13 cellular contexts compared by ENCODE assay signal in genomic region chr11:120945042-120945441, GRCh38.
DNase-seq lines count a peak whose midpoint lies in the region; ATAC-seq, FAIRE-seq and TF ChIP-seq lines count a peak whose summit lies in the region.
"Had no signal": no experiment of that assay in that cellular context is flagged by ENCODE, and none has a peak within 500 bp of the region (broad histone marks: within the 10 kb centered on the region; RNA-seq: fewer than 3 reads in every experiment).

No MANE protein-coding gene starts in this region.

- TF ChIP-seq RAD21 in H1 (IDR thresholded peaks at IDR 0.05 in 1 of 2, conservative IDR thresholded peaks at IDR 0.05 in 1 of 2; ENCODE audit: low read depth in 2 of 2, low read length in 2 of 2): peak; percentile 59 to 63; a peak in 3 of 4 replicates

- no peak overlapping the region for H2BK5ac ChIP-seq in H1 (ENCODE audit: low read depth, low read length)

- no peak for TF ChIP-seq POLR2A in H1 (IDR thresholded peaks at IDR 0.05; ENCODE audit: control extremely low read depth in 1 of 2, low read depth in 2 of 2, low read length in 2 of 2)

- H2AFZ ChIP-seq in MM.1S (ENCODE audit: low read length): no peak overlapping the region
- H2AFZ ChIP-seq in H1 (ENCODE audit: low read length): no peak overlapping the region

- H3K4me3 ChIP-seq in MM.1S (ENCODE audit: low read length) (no peak overlapping the region), H1 (ENCODE audit: extremely low read depth in 1 of 4, insufficient read depth in 2 of 4, low read depth in 3 of 4, low read length in 4 of 4) (no peak overlapping the region), upper lobe of right lung (no peak overlapping the region)

- H3K4ac ChIP-seq in H1 (replicated peaks; ENCODE audit: insufficient read length, low read depth, low read length): no peak overlapping the region

- no peak overlapping the region for H3K18ac ChIP-seq in H1 (ENCODE audit: extremely low read depth, low read length)

- FAIRE-seq in H1 (lab: Jason Lieb, UNC): peak; percentile 66
- FAIRE-seq: GM18507 had no signal

- H4K20me1 ChIP-seq in MM.1S (ENCODE audit: insufficient read depth, low read length): no peaks in the 10 kb centered on the region
- no peaks in the 10 kb centered on the region for H4K20me1 ChIP-seq in H1 (replicated peaks in 1 of 2; ENCODE audit: control insufficient read depth in 1 of 2, insufficient read depth in 2 of 2, low read length in 2 of 2)

- H3K56ac ChIP-seq in H1 (replicated peaks; ENCODE audit: insufficient read length, low read depth, low read length): no peak overlapping the region

- DNase-seq in activated CD8-positive, alpha-beta T cell treated with anti-CD3 and anti-CD28 coated beads for 36 hours: no peak
- DNase-seq in activated CD8-positive, alpha-beta T cell treated with anti-CD3 and anti-CD28 coated beads, Interleukin-2, amount 10 ng/mL, durations not matched to agents 7 days and 5 days: no peak
- DNase-seq in MM.1S: no peak
- DNase-seq in H1 (ENCODE audit: low read depth in 1 of 2, low spot score in 2 of 2): no peak
- DNase-seq in upper lobe of right lung: peak; percentile 3
- no peak for DNase-seq in NCI-H2029 treated with DMSO at 0.1 percent for 48 hours (lab: John Stamatoyannopoulos, UW)
- DNase-seq: activated naive CD4-positive, alpha-beta T cell treated with anti-CD3 and anti-CD28 coated beads for 36 hours had no signal

- H4K91ac ChIP-seq in H1 (replicated peaks; ENCODE audit: insufficient read length, low read length): no peak overlapping the region

- no peak overlapping the region for H2BK15ac ChIP-seq in H1 (ENCODE audit: low read length)

- WGBS in H1 (ENCODE audit: extremely low coverage in 1 of 2, insufficient coverage in 1 of 2, insufficient read length in 1 of 2, insufficient replicate concordance in 2 of 2, low coverage in 1 of 2, low lambda C conversion rate in 2 of 2, missing lambda C conversion rate in 1 of 2), 2 experiments: 89% methylated on average over 5 of the region's 5 CpGs; no CpG with 5 or more reads in 1 of the 2 experiments

- no peaks in the 10 kb centered on the region for H3K4me1 Mint-ChIP-seq in activated CD8-positive, alpha-beta T cell treated with anti-CD3 and anti-CD28 coated beads for 36 hours (ENCODE audit: low read depth)
- H3K4me1 Mint-ChIP-seq in activated CD8-positive, alpha-beta T cell treated with anti-CD3 and anti-CD28 coated beads, Interleukin-2, amount 10 ng/mL, durations not matched to agents 7 days and 5 days (ENCODE audit: low read depth): no peaks in the 10 kb centered on the region
- H3K4me1 Mint-ChIP-seq: central memory CD8-positive, alpha-beta T cell had no signal

- H2BK12ac ChIP-seq in H1 (ENCODE audit: low read depth, low read length): no peak overlapping the region

- no peak overlapping the region for H2BK20ac ChIP-seq in H1 (ENCODE audit: low read length)

- no peak overlapping the region for H3K23ac ChIP-seq in H1 (ENCODE audit: insufficient read length)

- no peaks in the 10 kb centered on the region for H3K79me1 ChIP-seq in H1 (ENCODE audit: low read depth, low read length)

- no peak overlapping the region for H3K27ac Mint-ChIP-seq in activated CD8-positive, alpha-beta T cell treated with anti-CD3 and anti-CD28 coated beads for 36 hours
- H3K27ac Mint-ChIP-seq in activated CD8-positive, alpha-beta T cell treated with anti-CD3 and anti-CD28 coated beads, Interleukin-2, amount 10 ng/mL, durations not matched to agents 7 days and 5 days: no peak overlapping the region
- H3K27ac Mint-ChIP-seq: activated naive CD4-positive, alpha-beta T cell treated with anti-CD3 and anti-CD28 coated beads for 36 hours had no signal

- H4K8ac ChIP-seq in H1 (ENCODE audit: extremely low read depth, insufficient read depth, low read length): no peak overlapping the region

- POLR2A ChIA-PET in activated CD8-positive, alpha-beta T cell treated with anti-CD3 and anti-CD28 coated beads for 36 hours (lab: Charles Lee): no interaction called here
- POLR2A ChIA-PET in activated CD8-positive, alpha-beta T cell treated with anti-CD3 and anti-CD28 coated beads, Interleukin-2, amount 10 ng/mL, durations not matched to agents 7 days and 5 days (lab: Charles Lee): interaction anchor here (0.6 kb wide), 1 partner anchor 997 kb away, joined by 3 read pairs; no protein-coding TSS in a partner anchor
- POLR2A ChIA-PET in H1 (lab: Charles Lee; ENCODE audit: partially characterized antibody): no interaction called here

- H3K4me2 ChIP-seq in MM.1S (ENCODE audit: low read depth, low read length): no peak overlapping the region
- no peak overlapping the region for H3K4me2 ChIP-seq in H1 (ENCODE audit: insufficient read depth in 1 of 2, low read depth in 2 of 2, low read length in 2 of 2)

- H3K4me1 ChIP-seq in MM.1S (ENCODE audit: low read length) (no peaks in the 10 kb centered on the region), H1 (replicated peaks in 1 of 4; ENCODE audit: control insufficient read depth in 3 of 4, insufficient read depth in 4 of 4, low read length in 3 of 4) (no peaks in the 10 kb centered on the region), upper lobe of right lung (no peaks in the 10 kb centered on the region)

- H3K27me3 Mint-ChIP-seq in activated CD8-positive, alpha-beta T cell treated with anti-CD3 and anti-CD28 coated beads for 36 hours: peaks cover 8% of the 10 kb centered on the region
- peaks cover 3% of the 10 kb centered on the region for H3K27me3 Mint-ChIP-seq in activated CD8-positive, alpha-beta T cell treated with anti-CD3 and anti-CD28 coated beads, Interleukin-2, amount 10 ng/mL, durations not matched to agents 7 days and 5 days (ENCODE audit: low read depth)

- no peak overlapping the region for H4K5ac ChIP-seq in H1 (ENCODE audit: insufficient read length, low read depth, low read length)

- H3K36me3 Mint-ChIP-seq in activated CD8-positive, alpha-beta T cell treated with anti-CD3 and anti-CD28 coated beads for 36 hours (ENCODE audit: low read depth): no peaks in the 10 kb centered on the region
- H3K36me3 Mint-ChIP-seq in activated CD8-positive, alpha-beta T cell treated with anti-CD3 and anti-CD28 coated beads, Interleukin-2, amount 10 ng/mL, durations not matched to agents 7 days and 5 days (ENCODE audit: low read depth): no peaks in the 10 kb centered on the region

- CTCF ChIA-PET in activated CD8-positive, alpha-beta T cell treated with anti-CD3 and anti-CD28 coated beads for 36 hours (lab: Charles Lee): interaction anchor here (0.9 to 1.3 kb wide), 3 partner anchors 15 to 250 kb away, joined by 4 to 7 read pairs (median 6); no protein-coding TSS in a partner anchor
- CTCF ChIA-PET in activated CD8-positive, alpha-beta T cell treated with anti-CD3 and anti-CD28 coated beads, Interleukin-2, amount 10 ng/mL, durations not matched to agents 7 days and 5 days (lab: Charles Lee): interaction anchor here (0.9 to 3.1 kb wide), 2 partner anchors 41 to 250 kb away, joined by 4 to 19 read pairs; no protein-coding TSS in a partner anchor
- CTCF ChIA-PET in H1 (lab: Charles Lee; ENCODE audit: partially characterized antibody): interaction anchor here (0.6 to 12.1 kb wide), 30 partner anchors 8 to 647 kb away, joined by 3 to 218 read pairs (median 3); no protein-coding TSS in a partner anchor

- H3K27ac ChIP-seq in MM.1S (ENCODE audit: low read length) (no peak overlapping the region), H1 (ENCODE audit: low read depth, low read length) (no peak overlapping the region), upper lobe of right lung (no peak overlapping the region)
- H3K27ac ChIP-seq: RWPE1 had no signal

- no peak overlapping the region for H3K14ac ChIP-seq in H1 (ENCODE audit: insufficient read length)

- H3K23me2 ChIP-seq in H1 (ENCODE audit: low read depth, low read length): no peaks in the 10 kb centered on the region

- peak; percentile 44 for TF ChIP-seq CTCF in activated CD8-positive, alpha-beta T cell treated with anti-CD3 and anti-CD28 coated beads for 36 hours (IDR thresholded peaks at IDR 0.05)
- TF ChIP-seq CTCF in MM.1S (IDR thresholded peaks at IDR 0.05; ENCODE audit: low read length) (peak; percentile 47), H1 (IDR thresholded peaks at IDR 0.05; ENCODE audit: control extremely low read depth in 1 of 3, insufficient read depth in 1 of 3, low read depth in 1 of 3, low read length in 3 of 3) (peak; percentile 49 to 71 (median 50)), upper lobe of right lung (IDR thresholded peaks at IDR 0.05) (no peak)

- H3K36me3 ChIP-seq in MM.1S (replicated peaks; ENCODE audit: insufficient read depth, low read length): no peaks in the 10 kb centered on the region
- H3K36me3 ChIP-seq in H1 (ENCODE audit: control insufficient read depth in 2 of 4, insufficient read depth in 4 of 4, low read length in 3 of 4): no peaks in the 10 kb centered on the region
- H3K36me3 ChIP-seq in upper lobe of right lung: no peaks in the 10 kb centered on the region

- no peak for TF ChIP-seq EP300 in H1 (IDR thresholded peaks at IDR 0.05; ENCODE audit: borderline replicate concordance in 1 of 2, low read depth in 2 of 2, low read length in 2 of 2)

- no peaks in the 10 kb centered on the region for H3K9me2 ChIP-seq in MM.1S (replicated peaks; ENCODE audit: insufficient read depth, low read length)

- H3K9ac ChIP-seq in MM.1S (ENCODE audit: low read length): no peak overlapping the region
- no peak overlapping the region for H3K9ac ChIP-seq in H1 (replicated peaks in 1 of 4; ENCODE audit: extremely low read depth in 1 of 4, low read depth in 3 of 4, low read length in 3 of 4)

- H3K79me2 ChIP-seq in MM.1S (ENCODE audit: low read length) (no peaks in the 10 kb centered on the region), H1 (ENCODE audit: control insufficient read depth in 1 of 2, insufficient read depth in 2 of 2, low read length in 2 of 2) (no peaks in the 10 kb centered on the region)

- H3K4me3 Mint-ChIP-seq in activated CD8-positive, alpha-beta T cell treated with anti-CD3 and anti-CD28 coated beads for 36 hours: no peak overlapping the region
- no peak overlapping the region for H3K4me3 Mint-ChIP-seq in activated CD8-positive, alpha-beta T cell treated with anti-CD3 and anti-CD28 coated beads, Interleukin-2, amount 10 ng/mL, durations not matched to agents 7 days and 5 days
- H3K4me3 Mint-ChIP-seq: activated naive CD4-positive, alpha-beta T cell treated with anti-CD3 and anti-CD28 coated beads for 36 hours; central memory CD8-positive, alpha-beta T cell had no signal

- intact Hi-C loops in activated CD8-positive, alpha-beta T cell treated with anti-CD3 and anti-CD28 coated beads for 36 hours (cut with micrococcal nuclease): no loop called here
- intact Hi-C loops in upper lobe of right lung (cut with DNase I): no loop called here

- no peak overlapping the region for H2AK5ac ChIP-seq in H1 (ENCODE audit: low read depth, low read length)

- H3F3A ChIP-seq in MM.1S (ENCODE audit: insufficient read depth, low read length): no peaks in the 10 kb centered on the region

- H3K9me3 ChIP-seq in MM.1S (replicated peaks; ENCODE audit: insufficient read depth, low read length): no peaks in the 10 kb centered on the region
- H3K9me3 ChIP-seq in H1 (ENCODE audit: insufficient read depth in 2 of 2, low read depth in 1 of 2, low read length in 1 of 2): peaks cover 7 to 10% of the 10 kb centered on the region in 2 experiments
- H3K9me3 ChIP-seq in upper lobe of right lung: peaks cover 4% of the 10 kb centered on the region

- no peaks in the 10 kb centered on the region for H3K27me3 ChIP-seq in MM.1S (replicated peaks; ENCODE audit: insufficient read depth, low read length)
- H3K27me3 ChIP-seq in H1 (replicated peaks in 1 of 4; ENCODE audit: control insufficient read depth in 3 of 4, extremely low read depth in 1 of 4, insufficient read depth in 3 of 4, low read length in 3 of 4): no peaks in the 10 kb centered on the region
- peaks cover 6% of the 10 kb centered on the region for H3K27me3 ChIP-seq in upper lobe of right lung

- ATAC-seq in activated CD8-positive, alpha-beta T cell treated with anti-CD3 and anti-CD28 coated beads for 36 hours: no peak
- no peak for ATAC-seq in activated CD8-positive, alpha-beta T cell treated with anti-CD3 and anti-CD28 coated beads, Interleukin-2, amount 10 ng/mL, durations not matched to agents 7 days and 5 days
- ATAC-seq in upper lobe of right lung (no peak), GM19467 (IDR thresholded peaks at IDR 0.05; ENCODE audit: unreplicated experiment) (no peak), HG03139 (IDR thresholded peaks at IDR 0.05; ENCODE audit: unreplicated experiment) (no peak)
- ATAC-seq: esophagus mucosa had no signal

- H2BK120ac ChIP-seq in H1 (replicated peaks; ENCODE audit: low read depth, low read length): no peak overlapping the region

- H3K9me3 Mint-ChIP-seq in activated CD8-positive, alpha-beta T cell treated with anti-CD3 and anti-CD28 coated beads for 36 hours: peaks cover 8% of the 10 kb centered on the region
- H3K9me3 Mint-ChIP-seq in activated CD8-positive, alpha-beta T cell treated with anti-CD3 and anti-CD28 coated beads, Interleukin-2, amount 10 ng/mL, durations not matched to agents 7 days and 5 days (ENCODE audit: insufficient read depth): peaks cover 7% of the 10 kb centered on the region
